In the genomic region with DNA sequence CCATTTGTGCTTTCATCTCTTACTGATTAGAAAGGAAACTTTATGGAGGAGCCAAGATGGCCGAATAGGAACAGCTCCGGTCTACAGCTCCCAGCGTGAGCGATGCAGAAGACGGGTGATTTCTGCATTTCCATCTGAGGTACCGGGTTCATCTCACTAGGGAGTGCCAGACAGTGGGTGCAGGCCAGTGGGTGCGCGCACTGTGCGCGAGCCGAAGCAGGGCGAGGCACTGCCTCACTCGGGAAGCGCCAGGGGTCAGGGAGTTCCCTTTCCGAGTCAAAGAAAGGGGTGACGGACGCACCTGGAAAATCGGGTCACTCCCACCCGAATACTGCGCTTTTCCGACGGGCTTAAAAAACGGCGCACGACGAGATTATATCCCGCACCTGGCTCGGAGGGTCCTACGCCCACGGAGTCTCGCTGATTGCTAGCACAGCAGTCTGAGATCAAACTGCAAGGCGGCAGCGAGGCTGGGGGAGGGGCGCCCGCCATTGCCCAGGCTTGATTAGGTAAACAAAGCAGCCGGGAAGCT, we compare ENCODE assay signal across 1 cellular context.
A peak's percentile ranks its signal among the peaks of the same experiment; 100 is the strongest.
TF ChIP-seq lines count a peak whose summit lies in the region.
"Not testable (repeated sequence)": the region's sequence is repeated elsewhere in the genome, so short reads cannot be mapped to it uniquely, and the experiment has no call there.

No MANE protein-coding gene starts in this region.

TF ChIP-seq in K562, 482 proteins besides CTCF, POLR2A, EP300 and RAD21 (continued from another document):
- TF ChIP-seq ZBTB40 (IDR thresholded peaks at IDR 0.05) (peak; percentile 47; the same call in 1 of the 2 replicates), NR2C2 (tag; IDR thresholded peaks at IDR 0.05) (peak; percentile 47; the same call in 1 of the 2 replicates), NFRKB (IDR thresholded peaks at IDR 0.05; ENCODE audit: low read depth) (peak; percentile 64; the same call in 1 of the 2 replicates), TAF7 (tag; IDR thresholded peaks at IDR 0.05) (0 out of 2 replicates have a peak, but pooled peaks have one; percentile 17), NRF1 (conservative IDR thresholded peaks at IDR 0.05 in 1 of 2, IDR thresholded peaks at IDR 0.05 in 1 of 2) (peak in 1 of 2 experiments; percentile 54; a peak in 3 of 4 replicates), NR2C1 (IDR thresholded peaks at IDR 0.05) (peak; percentile 21; the same call in 1 of the 2 replicates), NR2C1 (tag; IDR thresholded peaks at IDR 0.05) (0 out of 2 replicates have a peak, but pooled peaks have one; percentile 13)
- not testable (repeated sequence) for TF ChIP-seq ZBTB40, NR2C2 (CRISPR knock-in tag; IDR thresholded peaks at IDR 0.05)
- TF ChIP-seq, protein P1, sequence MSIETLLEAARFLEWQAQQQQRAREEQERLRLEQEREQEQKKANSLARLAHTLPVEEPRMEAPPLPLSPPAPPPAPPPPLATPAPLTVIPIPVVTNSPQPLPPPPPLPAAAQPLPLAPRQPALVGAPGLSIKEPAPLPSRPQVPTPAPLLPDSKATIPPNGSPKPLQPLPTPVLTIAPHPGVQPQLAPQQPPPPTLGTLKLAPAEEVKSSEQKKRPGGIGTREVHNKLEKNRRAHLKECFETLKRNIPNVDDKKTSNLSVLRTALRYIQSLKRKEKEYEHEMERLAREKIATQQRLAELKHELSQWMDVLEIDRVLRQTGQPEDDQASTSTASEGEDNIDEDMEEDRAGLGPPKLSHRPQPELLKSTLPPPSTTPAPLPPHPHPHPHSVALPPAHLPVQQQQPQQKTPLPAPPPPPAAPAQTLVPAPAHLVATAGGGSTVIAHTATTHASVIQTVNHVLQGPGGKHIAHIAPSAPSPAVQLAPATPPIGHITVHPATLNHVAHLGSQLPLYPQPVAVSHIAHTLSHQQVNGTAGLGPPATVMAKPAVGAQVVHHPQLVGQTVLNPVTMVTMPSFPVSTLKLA (conservative IDR thresholded peaks at IDR 0.05) = 0 out of 4 replicates have a peak, but pooled peaks of 1 of the 2 experiments have one; percentile 15
